In the genomic region with DNA sequence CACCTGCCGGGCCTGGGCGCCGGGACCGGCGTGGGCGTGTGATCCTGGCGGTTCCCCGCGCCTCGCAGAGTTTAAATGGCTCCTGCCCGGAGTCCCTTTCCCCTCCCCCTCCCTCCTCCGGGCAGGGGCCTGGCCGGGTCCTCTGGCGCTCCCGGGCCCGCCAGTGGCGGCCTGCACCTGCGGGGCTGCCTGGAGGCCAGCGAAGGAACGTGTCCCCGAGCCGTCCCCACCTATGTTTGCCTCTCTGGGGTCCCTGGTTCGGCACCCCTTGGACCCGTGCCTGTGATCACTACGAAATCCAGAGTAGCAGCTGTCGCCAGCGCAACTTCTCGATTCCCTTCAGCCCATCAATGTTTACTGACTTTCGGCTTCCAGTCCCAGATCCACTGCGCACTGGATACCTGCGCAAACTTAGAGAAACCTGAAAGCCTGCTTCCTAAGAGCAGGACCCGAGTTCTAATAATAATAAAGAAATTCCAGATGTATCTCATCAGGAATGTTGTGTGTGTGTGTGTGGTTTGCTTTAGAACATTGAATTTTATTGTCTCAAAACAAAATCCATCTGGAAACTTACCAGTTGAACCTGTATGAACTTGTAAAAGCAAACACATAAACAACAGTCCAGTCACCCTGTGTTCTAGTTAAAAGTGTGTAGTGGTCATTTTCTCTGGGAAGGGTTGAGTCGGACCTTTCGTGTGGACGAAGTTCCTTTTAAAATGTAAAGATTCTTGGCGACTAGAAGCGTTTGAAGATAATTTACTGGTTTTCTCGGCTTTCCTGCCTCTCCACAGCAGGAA, we compare ENCODE assay signal across 9 cellular contexts. TPM values are rescaled to one million over a fixed set of nuclear protein-coding genes. Genes with fewer than 3 reads are reported as not detected.
DNase-seq lines count a peak whose midpoint lies in the region; ATAC-seq and TF ChIP-seq lines count a peak whose summit lies in the region.
"Had no signal": no experiment of that assay in that cellular context is flagged by ENCODE, and none has a peak within 500 bp of the region (broad histone marks: within the 10 kb centered on the region; RNA-seq: fewer than 3 reads in every experiment).

No MANE protein-coding gene starts in this region.

- no peak overlapping the region for H3K27ac Mint-ChIP-seq in T-cell

- POLR2A ChIA-PET in HCT116 (lab: Charles Lee) (no interaction called here), T-cell (lab: Charles Lee) (no interaction called here)

- H3K9me2 ChIP-seq in HCT116 (ENCODE audit: insufficient read depth): no peaks in the 10 kb centered on the region

- intact Hi-C loops in HCT116 (cut with micrococcal nuclease): loop anchor here (5.0 kb wide), 1 partner anchor 40 kb away; no protein-coding TSS in a partner anchor

- no TSS peak for BruUV-seq in HCT116 (replicated peaks; lab: Mats Ljungman, UMichigan)

- no peaks in the 10 kb centered on the region for H4K20me1 ChIP-seq in HCT116 (ENCODE audit: insufficient read depth)

- TF ChIP-seq POLR2A in HCT116 (IDR thresholded peaks at IDR 0.05; ENCODE audit: borderline replicate concordance, extremely low read depth, insufficient read depth, insufficient read length): no peak

- H3K9me3 ChIP-seq in HCT116 (ENCODE audit: control insufficient read depth in 1 of 2, insufficient read depth in 1 of 2, low read depth in 1 of 2, low read length in 2 of 2): no peaks in the 10 kb centered on the region
- H3K9me3 ChIP-seq in right atrium auricular region: no peaks in the 10 kb centered on the region

- H3K4me1 ChIP-seq in HCT116 (ENCODE audit: control insufficient read depth in 1 of 2, insufficient read depth in 2 of 2, low read length in 2 of 2) (peaks cover 0 to 20% of the 10 kb centered on the region in 2 experiments; a peak in 3 of 4 replicates), right atrium auricular region (no peaks in the 10 kb centered on the region)

- H3K9me3 Mint-ChIP-seq in T-cell: no peaks in the 10 kb centered on the region

- H3K36me3 Mint-ChIP-seq in T-cell: no peaks in the 10 kb centered on the region

- peak overlapping the region; percentile 46; the same call in 1 of the 2 replicates for H3K9ac ChIP-seq in HCT116 (ENCODE audit: low read length)

- no peak overlapping the region for H2AFZ ChIP-seq in HCT116 (ENCODE audit: low read depth, low read length, poor library complexity, severe bottlenecking)

- H3K27me3 ChIP-seq in HCT116 (ENCODE audit: insufficient read depth, low read length): no peaks in the 10 kb centered on the region
- peaks cover 0 to 5% of the 10 kb centered on the region in 2 donors for H3K27me3 ChIP-seq in right atrium auricular region

- peaks cover 19 to 34% of the 10 kb centered on the region in 2 donors for H3K27me3 Mint-ChIP-seq in T-cell

- RAD21 ChIA-PET in HCT116 (lab: Charles Lee; ENCODE audit: low non-redundant PET in 1 of 2, low total read pairs in 2 of 2, uncharacterized antibody in 2 of 2, unreplicated experiment in 2 of 2): no interaction called here

- H3K4me3 ChIP-seq in HCT116 (replicated peaks in 1 of 2; ENCODE audit: low read depth in 1 of 2, low read length in 2 of 2) (peak overlapping the region; percentile 48 to 60), right atrium auricular region (peak overlapping the region; percentile 29 to 45)

- H3K36me3 ChIP-seq in HCT116 (ENCODE audit: control insufficient read depth in 1 of 2, insufficient read depth in 2 of 2, low read length in 2 of 2): no peaks in the 10 kb centered on the region
- H3K36me3 ChIP-seq in right atrium auricular region: no peaks in the 10 kb centered on the region

- H3K4me3 Mint-ChIP-seq in T-cell: peak overlapping the region; percentile 31 to 55 (median 45)

- ATAC-seq in HCT116 (peak; percentile 47), T-cell (replicated peaks in 1 of 4) (no peak), HG03442 (IDR thresholded peaks at IDR 0.05; ENCODE audit: unreplicated experiment) (no peak)

- H3K4me2 ChIP-seq in HCT116 (ENCODE audit: low read length): peak overlapping the region; percentile 76

- peak overlapping the region; percentile 63; the same call in 1 of the 2 replicates for H3K27ac ChIP-seq in HCT116 (ENCODE audit: low read depth, low read length)
- H3K27ac ChIP-seq in right atrium auricular region: no peak overlapping the region

- TF ChIP-seq RAD21 in HCT116 (IDR thresholded peaks at IDR 0.05; ENCODE audit: low read depth): no peak

- peaks cover 0 to 4% (median 4%) of the 10 kb centered on the region in 3 donors for H3K4me1 Mint-ChIP-seq in T-cell

- CTCF ChIA-PET in HCT116 (lab: Charles Lee): no interaction called here
- CTCF ChIA-PET in T-cell (lab: Charles Lee): no interaction called here

- TF ChIP-seq CTCF in HCT116 (IDR thresholded peaks at IDR 0.05 in 2 of 3, conservative IDR thresholded peaks at IDR 0.05 in 1 of 3; ENCODE audit: borderline replicate concordance in 1 of 3, insufficient read depth in 1 of 3, low read depth in 2 of 3, low read length in 2 of 3) (no peak), right atrium auricular region (IDR thresholded peaks at IDR 0.05) (no peak)

- no peak for DNase-seq in HCT116 (ENCODE audit: low read depth, low spot score)
- DNase-seq in T-cell: no peak
- DNase-seq in right atrium auricular region (ENCODE audit: low spot score): no peak
- peak; percentile 38 for DNase-seq in retina
- DNase-seq in T1000 (lab: John Stamatoyannopoulos, UW): no peak
- DNase-seq in stimulated activated CD4-positive, alpha-beta T cell treated with anti-CD3 and anti-CD28 coated beads, Interleukin-1b, Interleukin-23, amount 100 ng/mL, for 48 hours: no peak
- DNase-seq in cortex of kidney (lab: John Stamatoyannopoulos, UW): no peak
- DNase-seq: kidney glomerular epithelial cell had no signal

- no peaks in the 10 kb centered on the region for H3K79me2 ChIP-seq in HCT116 (ENCODE audit: insufficient read depth, low read length)

TF ChIP-seq in HCT116, 20 proteins besides CTCF, POLR2A, EP300 and RAD21:
- TF ChIP-seq POLR2AphosphoS5 (IDR thresholded peaks at IDR 0.05; ENCODE audit: low read depth, low read length) (no peak), JUND (IDR thresholded peaks at IDR 0.05) (no peak), SRF (IDR thresholded peaks at IDR 0.05; ENCODE audit: low read depth) (no peak), ZNF274 (IDR thresholded peaks at IDR 0.05; ENCODE audit: low read depth, low read length) (no peak), CBX3 (IDR thresholded peaks at IDR 0.05; ENCODE audit: low read depth) (no peak), ZFX (IDR thresholded peaks at IDR 0.05) (peak; percentile 14; the same call in 1 of the 2 replicates), EZH2phosphoT487 (IDR thresholded peaks at IDR 0.05; ENCODE audit: borderline replicate concordance) (no peak), FOSL1 (IDR thresholded peaks at IDR 0.05; ENCODE audit: low read depth) (no peak), EGR1 (IDR thresholded peaks at IDR 0.05; ENCODE audit: low read depth) (0 out of 2 replicates have a peak, but pooled peaks have one; percentile 35)
- TF ChIP-seq, protein P1, sequence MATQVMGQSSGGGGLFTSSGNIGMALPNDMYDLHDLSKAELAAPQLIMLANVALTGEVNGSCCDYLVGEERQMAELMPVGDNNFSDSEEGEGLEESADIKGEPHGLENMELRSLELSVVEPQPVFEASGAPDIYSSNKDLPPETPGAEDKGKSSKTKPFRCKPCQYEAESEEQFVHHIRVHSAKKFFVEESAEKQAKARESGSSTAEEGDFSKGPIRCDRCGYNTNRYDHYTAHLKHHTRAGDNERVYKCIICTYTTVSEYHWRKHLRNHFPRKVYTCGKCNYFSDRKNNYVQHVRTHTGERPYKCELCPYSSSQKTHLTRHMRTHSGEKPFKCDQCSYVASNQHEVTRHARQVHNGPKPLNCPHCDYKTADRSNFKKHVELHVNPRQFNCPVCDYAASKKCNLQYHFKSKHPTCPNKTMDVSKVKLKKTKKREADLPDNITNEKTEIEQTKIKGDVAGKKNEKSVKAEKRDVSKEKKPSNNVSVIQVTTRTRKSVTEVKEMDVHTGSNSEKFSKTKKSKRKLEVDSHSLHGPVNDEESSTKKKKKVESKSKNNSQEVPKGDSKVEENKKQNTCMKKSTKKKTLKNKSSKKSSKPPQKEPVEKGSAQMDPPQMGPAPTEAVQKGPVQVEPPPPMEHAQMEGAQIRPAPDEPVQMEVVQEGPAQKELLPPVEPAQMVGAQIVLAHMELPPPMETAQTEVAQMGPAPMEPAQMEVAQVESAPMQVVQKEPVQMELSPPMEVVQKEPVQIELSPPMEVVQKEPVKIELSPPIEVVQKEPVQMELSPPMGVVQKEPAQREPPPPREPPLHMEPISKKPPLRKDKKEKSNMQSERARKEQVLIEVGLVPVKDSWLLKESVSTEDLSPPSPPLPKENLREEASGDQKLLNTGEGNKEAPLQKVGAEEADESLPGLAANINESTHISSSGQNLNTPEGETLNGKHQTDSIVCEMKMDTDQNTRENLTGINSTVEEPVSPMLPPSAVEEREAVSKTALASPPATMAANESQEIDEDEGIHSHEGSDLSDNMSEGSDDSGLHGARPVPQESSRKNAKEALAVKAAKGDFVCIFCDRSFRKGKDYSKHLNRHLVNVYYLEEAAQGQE (IDR thresholded peaks at IDR 0.05; ENCODE audit: low read depth): no peak

RNA-seq across cellular contexts. Expression of a gene that starts 0.8 kb away (rescaled TPM):
- total RNA-seq in HCT116 (2021; ENCODE audit: unreplicated experiment): 5.3 TPM
- polyA plus RNA-seq in HCT116 (2012): 3.2 and 3.5 TPM in 2 replicates
- under 1 TPM in 2 of 5 donors, not detected in 3; 0.03 to 0.06 TPM for total RNA-seq in T-cell
- total RNA-seq in right atrium auricular region: 1 to 10 TPM; 2.7 to 6.4 TPM

RNA-seq across cellular contexts. Expression of a gene that starts 21.4 kb away (rescaled TPM):
- total RNA-seq in HCT116 (2021; ENCODE audit: unreplicated experiment) (1.8 TPM), T-cell (not detected), right atrium auricular region (1 to 10 TPM in 1 of 2 donors, under 1 TPM in 1; 0.31 to 1.1 TPM)
- polyA plus RNA-seq in HCT116 (2012): 1.8 and 1.9 TPM in 2 replicates
